In genomic region chr3:186261638-186262037, GRCh38 we compare ENCODE assay signal across 11 cellular contexts.
DNase-seq lines count a peak whose midpoint lies in the region; ATAC-seq and TF ChIP-seq lines count a peak whose summit lies in the region.
"Had no signal": no experiment of that assay in that cellular context is flagged by ENCODE, and none has a peak within 500 bp of the region (broad histone marks: within the 10 kb centered on the region; RNA-seq: fewer than 3 reads in every experiment).

No MANE protein-coding gene starts in this region.

- no peak overlapping the region for H3K4me3 ChIP-seq in SU-DHL-6 (ENCODE audit: insufficient read depth, low read length, poor library complexity, severe bottlenecking)

- ATAC-seq in GM21825 (IDR thresholded peaks at IDR 0.05; ENCODE audit: unreplicated experiment) (no peak), GM18870 (IDR thresholded peaks at IDR 0.05; ENCODE audit: unreplicated experiment) (no peak), HG03521 (IDR thresholded peaks at IDR 0.05; ENCODE audit: unreplicated experiment) (no peak)

- no peaks in the 10 kb centered on the region for H3K36me3 ChIP-seq in SU-DHL-6 (ENCODE audit: low read length)

- H3K4me3 Mint-ChIP-seq in HFFc6 = no peak overlapping the region

- H4K20me1 ChIP-seq in SU-DHL-6 (ENCODE audit: low read depth, low read length) = no peaks in the 10 kb centered on the region

- H3K27me3 ChIP-seq in SU-DHL-6 (ENCODE audit: low read length) = no peaks in the 10 kb centered on the region

- H3K9ac ChIP-seq in SU-DHL-6 (ENCODE audit: low read length) = no peak overlapping the region

- H3K4me1 Mint-ChIP-seq in HFFc6 (ENCODE audit: low read depth) = peaks cover 13% of the 10 kb centered on the region

- no peaks in the 10 kb centered on the region for H3K79me2 ChIP-seq in SU-DHL-6 (ENCODE audit: insufficient read depth, low read length)

- no peak overlapping the region for H3K4me2 ChIP-seq in SU-DHL-6 (ENCODE audit: low read depth, low read length, poor library complexity, severe bottlenecking)

- DNase-seq in ELR (ENCODE audit: low read depth) (peak; percentile 54), HFFc6 (no peak), iPS-NIHi11 (ENCODE audit: low spot score) (peak; percentile 52), NCI-H146 treated with DMSO at 0.1 percent for 48 hours (lab: John Stamatoyannopoulos, UW; ENCODE audit: unreplicated experiment) (no peak)
- DNase-seq: head of caudate nucleus, NCI-H526 treated with DMSO at 0.1 percent for 48 hours, T1000 had no signal

- H3K9me3 Mint-ChIP-seq in HFFc6 = no peaks in the 10 kb centered on the region

- no peak overlapping the region for H2AFZ ChIP-seq in SU-DHL-6 (ENCODE audit: low read depth, low read length, severe bottlenecking)

- TF ChIP-seq CTCF in HFFc6 (IDR thresholded peaks at IDR 0.05) = peak; percentile 62
- TF ChIP-seq CTCF in SU-DHL-6 (IDR thresholded peaks at IDR 0.05; ENCODE audit: insufficient read depth, low read length, poor library complexity, severe bottlenecking) = peak; percentile 19

- no peaks in the 10 kb centered on the region for H3K9me3 ChIP-seq in SU-DHL-6 (ENCODE audit: insufficient read depth, low read length)

- H3K27ac ChIP-seq in SU-DHL-6 (ENCODE audit: low read depth, low read length) = no peak overlapping the region

- no peak overlapping the region for H3K27ac Mint-ChIP-seq in HFFc6

- H3K27me3 Mint-ChIP-seq in HFFc6 (ENCODE audit: insufficient read depth) = peaks cover 42% of the 10 kb centered on the region

- no peaks in the 10 kb centered on the region for H3K36me3 Mint-ChIP-seq in HFFc6 (ENCODE audit: low read depth)

- H3F3A ChIP-seq in SU-DHL-6 (ENCODE audit: insufficient read depth) = no peaks in the 10 kb centered on the region

- H3K9me2 ChIP-seq in SU-DHL-6 (replicated peaks; ENCODE audit: insufficient read depth, low read length) = no peaks in the 10 kb centered on the region

Comparison
In these comparisons a context has a peak if more than half of its experiments do, and no peak if none do; other contexts are left out.
1. DNase-seq: peak in ELR (single experiment) and iPS-NIHi11 (single experiment); none in HFFc6 (single experiment) and NCI-H146 treated with DMSO at 0.1 percent for 48 hours (single experiment).